15 cellular contexts compared by ENCODE assay signal in the genomic region with DNA sequence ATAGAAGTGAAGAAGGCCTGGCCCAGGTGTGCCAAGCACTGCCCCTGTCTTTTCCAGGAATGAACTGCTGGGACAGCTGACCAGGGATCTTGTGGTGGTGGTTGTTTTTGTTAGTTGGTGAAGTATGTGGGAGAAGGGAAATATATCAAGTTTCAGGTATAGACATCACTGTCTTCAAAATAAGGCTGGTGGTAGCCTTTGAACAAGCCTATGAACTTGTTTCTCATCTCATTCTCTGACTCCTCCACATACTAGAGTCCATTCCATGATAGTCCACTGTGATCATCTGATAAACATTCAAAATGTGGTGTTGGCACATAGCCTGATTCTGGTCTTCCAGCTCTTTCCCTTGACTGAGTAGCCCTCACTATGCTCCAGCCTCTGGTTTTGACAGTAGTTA.
DNase-seq lines count a peak whose midpoint lies in the region; TF ChIP-seq lines count a peak whose summit lies in the region.
"Had no signal": no experiment of that assay in that cellular context is flagged by ENCODE, and none has a peak within 500 bp of the region (broad histone marks: within the 10 kb centered on the region; RNA-seq: fewer than 3 reads in every experiment).

No MANE protein-coding gene starts in this region.

- H3K9me3 Mint-ChIP-seq in nephron progenitor cell (no peaks in the 10 kb centered on the region), type B pancreatic cell (no peaks in the 10 kb centered on the region)
- H3K9me3 Mint-ChIP-seq: HFFc6 had no signal

- H3K4me3 Mint-ChIP-seq in nephron progenitor cell (no peak overlapping the region), type B pancreatic cell (no peak overlapping the region)
- H3K4me3 Mint-ChIP-seq: HFFc6 had no signal

- no peaks in the 10 kb centered on the region for H3K27me3 Mint-ChIP-seq in nephron progenitor cell (ENCODE audit: low read depth, poor library complexity)
- H3K27me3 Mint-ChIP-seq in type B pancreatic cell: no peaks in the 10 kb centered on the region

- TF ChIP-seq CTCF in choroid plexus epithelial cell (conservative IDR thresholded peaks at IDR 0.05; ENCODE audit: low read depth, low read length) (no peak), nephron progenitor cell (IDR thresholded peaks at IDR 0.05) (no peak), type B pancreatic cell (conservative IDR thresholded peaks at IDR 0.05) (no peak)

- H3K36me3 Mint-ChIP-seq in nephron progenitor cell (ENCODE audit: low read depth): peaks cover 22% of the 10 kb centered on the region
- H3K36me3 Mint-ChIP-seq in type B pancreatic cell: peaks cover 22% of the 10 kb centered on the region

- DNase-seq in HT1080 (ENCODE audit: low read depth): peak; percentile 7
- peak; percentile 52 for DNase-seq in M059J (ENCODE audit: low read depth)
- DNase-seq in choroid plexus epithelial cell (ENCODE audit: low read depth): peak; percentile 63
- no peak for DNase-seq in nephron progenitor cell
- no peak for DNase-seq in NOMO-1 (lab: John Stamatoyannopoulos, UW; ENCODE audit: unreplicated experiment in 2 of 2)
- DNase-seq in type B pancreatic cell (ENCODE audit: extremely low spot score, unreplicated experiment): no peak
- DNase-seq in SK-N-DZ (ENCODE audit: low spot score): no peak
- DNase-seq: COR-L47; HFFc6; MM.1S; NCI-H1105; NCI-H1694 treated with DMSO at 0.1 percent for 48 hours; NCI-H526 treated with DMSO at 0.1 percent for 48 hours; NK-92 treated with Interleukin-12 subunit alpha and Interleukin-12 subunit beta, amount 100 ng/mL, for 24 hours; OCI-M1 had no signal

- H3K4me1 Mint-ChIP-seq in nephron progenitor cell (peaks cover 45% of the 10 kb centered on the region), type B pancreatic cell (ENCODE audit: unreplicated experiment) (peaks cover 8% of the 10 kb centered on the region)

- no peak overlapping the region for H3K4me3 ChIP-seq in choroid plexus epithelial cell (ENCODE audit: low read depth, low read length)

- H3K27ac Mint-ChIP-seq in nephron progenitor cell: peak overlapping the region; percentile 46
- no peak overlapping the region for H3K27ac Mint-ChIP-seq in type B pancreatic cell
- H3K27ac Mint-ChIP-seq: HFFc6 had no signal

Comparison
In these comparisons a context has a peak if more than half of its experiments do, and no peak if none do; other contexts are left out.
1. DNase-seq: peak in HT1080 (single experiment), M059J (single experiment) and choroid plexus epithelial cell (single experiment); none in nephron progenitor cell (single experiment), NOMO-1 (0 of 2), type B pancreatic cell (single experiment) and SK-N-DZ (single experiment).